In genomic region chr4:84855774-84856173, GRCh38 we compare ENCODE assay signal across 15 cellular contexts.
A peak's percentile ranks its signal among the peaks of the same experiment; 100 is the strongest.
DNase-seq lines count a peak whose midpoint lies in the region; ATAC-seq and TF ChIP-seq lines count a peak whose summit lies in the region.
"Had no signal": no experiment of that assay in that cellular context is flagged by ENCODE, and none has a peak within 500 bp of the region (broad histone marks: within the 10 kb centered on the region; RNA-seq: fewer than 3 reads in every experiment).

No MANE protein-coding gene starts in this region.

- peak overlapping the region; percentile 52 for H3K4ac ChIP-seq in mesendoderm (ENCODE audit: low read depth, low read length)

- H3K9me3 ChIP-seq in heart left ventricle = no peaks in the 10 kb centered on the region
- no peaks in the 10 kb centered on the region for H3K9me3 ChIP-seq in esophagus squamous epithelium
- H3K9me3 ChIP-seq: MG63, neutrophil, SJSA1 had no signal

- H3K56ac ChIP-seq in mesendoderm (ENCODE audit: low read length) = no peak overlapping the region

- TF ChIP-seq CTCF in heart left ventricle (IDR thresholded peaks at IDR 0.05) (no peak), esophagus squamous epithelium (IDR thresholded peaks at IDR 0.05) (no peak)

- H3K79me2 ChIP-seq in mesendoderm (ENCODE audit: control insufficient read depth, insufficient read depth, low read length) = peaks cover 3% of the 10 kb centered on the region

- no peaks in the 10 kb centered on the region for H3K36me3 Mint-ChIP-seq in activated CD4-positive, alpha-beta T cell treated with anti-CD3 and anti-CD28 coated beads for 36 hours (ENCODE audit: low read depth)
- H3K36me3 Mint-ChIP-seq: activated naive CD4-positive, alpha-beta T cell treated with anti-CD3 and anti-CD28 coated beads, Interleukin-2, amount 50 U/mL, for 72 hours had no signal

- TF ChIP-seq POLR2A in heart left ventricle (IDR thresholded peaks at IDR 0.05) = no peak
- no peak for TF ChIP-seq POLR2A in esophagus squamous epithelium (IDR thresholded peaks at IDR 0.05)

- no peak overlapping the region for H3K27ac Mint-ChIP-seq in activated CD4-positive, alpha-beta T cell treated with anti-CD3 and anti-CD28 coated beads for 36 hours
- H3K27ac Mint-ChIP-seq: activated naive CD4-positive, alpha-beta T cell treated with anti-CD3 and anti-CD28 coated beads, Interleukin-2, amount 50 U/mL, for 72 hours; dendritic cell treated with granulocyte-macrophage colony-stimulating factor and Interleukin-4, amounts not matched to agents 40 ng/mL and 50 ng/mL, for 4 days had no signal

- peaks cover 4% of the 10 kb centered on the region for H3K79me1 ChIP-seq in mesendoderm (ENCODE audit: low read length)

- H2AK5ac ChIP-seq in mesendoderm (ENCODE audit: low read length) = no peak overlapping the region

- H3K9ac ChIP-seq in mesendoderm (ENCODE audit: low read length) = no peak overlapping the region

- CTCF ChIA-PET in activated CD4-positive, alpha-beta T cell treated with anti-CD3 and anti-CD28 coated beads for 36 hours (lab: Charles Lee) = interaction anchor here (0.6 kb wide), 1 partner anchor 72 kb away, joined by 4 read pairs; no protein-coding TSS in a partner anchor

- no peak overlapping the region for H2BK15ac ChIP-seq in mesendoderm (replicated peaks; ENCODE audit: low read depth)

- H3K27me3 Mint-ChIP-seq in activated CD4-positive, alpha-beta T cell treated with anti-CD3 and anti-CD28 coated beads for 36 hours = peaks cover 5% of the 10 kb centered on the region
- H3K27me3 Mint-ChIP-seq: dendritic cell treated with granulocyte-macrophage colony-stimulating factor and Interleukin-4, amounts not matched to agents 40 ng/mL and 50 ng/mL, for 4 days had no signal

- DNase-seq in heart left ventricle (no peak), cardiac septum (ENCODE audit: low spot score) (no peak), mesendoderm (no peak), esophagus squamous epithelium (lab: John Stamatoyannopoulos, UW) (no peak)
- DNase-seq in activated T-cell treated with anti-CD3 and anti-CD28 coated beads, Interleukin-2, amount 50 U/mL, for 1 hour = no peak
- DNase-seq in activated CD4-positive, alpha-beta T cell treated with anti-CD3 and anti-CD28 coated beads for 36 hours = no peak
- DNase-seq: GOT3, left colon, MG63 had no signal

- no peak overlapping the region for H4K5ac ChIP-seq in mesendoderm (ENCODE audit: low read length)

- H4K8ac ChIP-seq in mesendoderm (ENCODE audit: low read depth, low read length) = no peak overlapping the region

- H3K27me3 ChIP-seq in heart left ventricle (no peaks in the 10 kb centered on the region), mesendoderm (ENCODE audit: insufficient read depth, low read length, poor library complexity) (no peaks in the 10 kb centered on the region), esophagus squamous epithelium (no peaks in the 10 kb centered on the region)
- H3K27me3 ChIP-seq: MG63, neutrophil, SJSA1 had no signal

- H3K4me2 ChIP-seq in mesendoderm (ENCODE audit: low read length) = no peak overlapping the region

- no peak overlapping the region for H3K4me3 Mint-ChIP-seq in activated CD4-positive, alpha-beta T cell treated with anti-CD3 and anti-CD28 coated beads for 36 hours
- H3K4me3 Mint-ChIP-seq: dendritic cell treated with granulocyte-macrophage colony-stimulating factor and Interleukin-4, amounts not matched to agents 40 ng/mL and 50 ng/mL, for 4 days had no signal

- H3K4me3 ChIP-seq in heart left ventricle = no peak overlapping the region
- H3K4me3 ChIP-seq in mesendoderm (ENCODE audit: low read length) = no peak overlapping the region
- H3K4me3 ChIP-seq in esophagus squamous epithelium = no peak overlapping the region
- H3K4me3 ChIP-seq: MG63, SJSA1 had no signal

- POLR2A ChIA-PET in activated CD4-positive, alpha-beta T cell treated with anti-CD3 and anti-CD28 coated beads for 36 hours (lab: Charles Lee) = no interaction called here

- 34 to 48% (median 37%) methylated on average over 2 of the region's 2 CpGs for WGBS in heart left ventricle, 4 donors
- no CpG with 5 or more reads among the region's 2 CpGs for WGBS in mesendoderm (ENCODE audit: extremely low coverage, insufficient coverage, low lambda C conversion rate)
- WGBS in esophagus squamous epithelium, 2 donors = 66 to 81% methylated on average over 2 of the region's 2 CpGs

- H3K9me3 Mint-ChIP-seq in activated CD4-positive, alpha-beta T cell treated with anti-CD3 and anti-CD28 coated beads for 36 hours (ENCODE audit: low read depth) = no peaks in the 10 kb centered on the region
- H3K9me3 Mint-ChIP-seq: dendritic cell treated with granulocyte-macrophage colony-stimulating factor and Interleukin-4, amounts not matched to agents 40 ng/mL and 50 ng/mL, for 4 days had no signal

- ATAC-seq in heart left ventricle (peak; percentile 51 to 84 (median 64)), GM19455 (IDR thresholded peaks at IDR 0.05; ENCODE audit: unreplicated experiment) (no peak)
- ATAC-seq in activated CD4-positive, alpha-beta T cell treated with anti-CD3 and anti-CD28 coated beads for 36 hours = no peak
- ATAC-seq: activated naive CD4-positive, alpha-beta T cell treated with anti-CD3 and anti-CD28 coated beads, Interleukin-2, amount 50 U/mL, for 72 hours; left colon had no signal

- no peak overlapping the region for H2BK5ac ChIP-seq in mesendoderm (ENCODE audit: low read length)

- no peaks in the 10 kb centered on the region for H3K4me1 Mint-ChIP-seq in activated CD4-positive, alpha-beta T cell treated with anti-CD3 and anti-CD28 coated beads for 36 hours

- H3K36me3 ChIP-seq in heart left ventricle = peaks cover 0 to 23% (median 18%) of the 10 kb centered on the region in 9 donors
- no peaks in the 10 kb centered on the region for H3K36me3 ChIP-seq in mesendoderm (ENCODE audit: control insufficient read depth, insufficient read depth, low read length)
- H3K36me3 ChIP-seq in esophagus squamous epithelium = peaks cover 0 to 36% (median 0%) of the 10 kb centered on the region in 3 donors
- H3K36me3 ChIP-seq: MG63 had no signal

- H3K18ac ChIP-seq in mesendoderm (ENCODE audit: low read length) = peak overlapping the region; percentile 75

- H3K27ac ChIP-seq in heart left ventricle (no peak overlapping the region), cingulate gyrus (ENCODE audit: low read depth, low read length) (peak overlapping the region; percentile 34), mesendoderm (ENCODE audit: low read depth, low read length) (no peak overlapping the region), esophagus squamous epithelium (no peak overlapping the region)
- H3K27ac ChIP-seq: neutrophil, SJSA1 had no signal

- H3K4me1 ChIP-seq in heart left ventricle (peaks cover 0 to 41% (median 16%) of the 10 kb centered on the region in 12 donors), mesendoderm (ENCODE audit: control insufficient read depth, low read depth, low read length) (peaks cover 2% of the 10 kb centered on the region), esophagus squamous epithelium (peaks cover 0 to 4% (median 0%) of the 10 kb centered on the region in 3 donors)

- H3K23ac ChIP-seq in mesendoderm (ENCODE audit: low read length) = no peak overlapping the region

- H2BK120ac ChIP-seq in mesendoderm (ENCODE audit: low read depth, low read length) = no peak overlapping the region

- intact Hi-C loops in heart left ventricle (cut with DNase I) (loop anchor here in 5 of 10 donors (5.0 to 10.0 kb wide), 2 partner anchors 109 to 112 kb away; partner anchors contain the start of gene WDFY3 (in 5 of the 5)), cardiac septum (cut with DNase I) (loop anchor here (5.0 kb wide), 1 partner anchor 112 kb away; the partner anchor contains the start of gene WDFY3), esophagus squamous epithelium (cut with DNase I) (no loop called here)
- intact Hi-C loops in activated CD4-positive, alpha-beta T cell treated with anti-CD3 and anti-CD28 coated beads for 36 hours (cut with DNase I, micrococcal nuclease) = no loop called here

Comparison
In these comparisons a context has a peak if more than half of its experiments do, and no peak if none do; other contexts are left out.
1. ATAC-seq: peak in heart left ventricle (4 of 4); none in activated CD4-positive, alpha-beta T cell treated with anti-CD3 and anti-CD28 coated beads for 36 hours (single experiment) and GM19455 (single experiment).